Comparison of ENCODE assay signal across 1 cellular context in the genomic region with DNA sequence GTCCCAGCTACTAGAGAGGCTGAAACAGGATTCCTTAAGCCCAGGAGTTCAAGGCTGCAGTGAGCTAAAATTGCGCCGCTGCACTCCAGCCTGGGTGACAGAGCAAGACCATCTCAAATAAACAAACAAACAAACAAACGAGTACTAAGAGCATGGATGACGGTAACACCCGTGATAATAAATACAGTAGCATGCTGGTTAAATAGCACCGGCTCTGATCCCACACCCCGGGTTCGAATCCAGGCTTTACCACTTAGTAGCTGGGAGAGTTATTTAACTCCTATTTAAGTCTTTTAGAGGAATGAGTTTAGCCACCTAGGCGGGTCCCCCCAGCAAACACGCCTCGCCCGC.
TF ChIP-seq lines count a peak whose summit lies in the region.

No MANE protein-coding gene starts in this region.

TF ChIP-seq in endothelial cell of umbilical vein, 7 proteins besides CTCF, POLR2A, EP300 and RAD21:
- no peak for TF ChIP-seq EZH2 (IDR thresholded peaks at IDR 0.05; ENCODE audit: borderline replicate concordance, low read depth, low read length, severe bottlenecking)
- no peak for TF ChIP-seq JUN (IDR thresholded peaks at IDR 0.05; ENCODE audit: borderline replicate concordance, insufficient read depth, insufficient read length, low read depth)
TF ChIP-seq in endothelial cell of umbilical vein: peak in this region for 0.
